16 cellular contexts compared by ENCODE assay signal in the genomic region with DNA sequence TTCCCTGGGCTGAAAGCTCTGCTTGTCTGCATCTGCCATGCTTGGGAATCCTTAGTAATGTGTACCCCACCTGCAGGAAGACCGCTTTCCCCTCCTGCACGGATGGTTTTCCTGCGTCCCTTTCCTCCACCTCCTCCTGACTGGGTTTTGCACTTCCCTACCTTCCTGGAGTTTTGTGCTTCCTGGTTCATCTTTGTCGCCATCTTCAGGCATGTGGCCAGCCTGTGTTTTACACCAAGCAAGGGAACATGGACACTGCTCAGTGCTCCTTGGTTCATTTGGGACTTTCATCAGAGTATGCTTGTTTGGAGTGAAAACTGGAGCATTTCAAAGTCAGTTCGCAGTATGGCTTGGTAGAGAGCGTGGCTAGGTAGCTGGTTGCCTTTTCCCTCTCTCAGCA. TPM values are rescaled to one million over a fixed set of nuclear protein-coding genes. Genes with fewer than 3 reads are reported as not detected.
DNase-seq lines count a peak whose midpoint lies in the region; ATAC-seq, FAIRE-seq and TF ChIP-seq lines count a peak whose summit lies in the region.
"Had no signal": no experiment of that assay in that cellular context is flagged by ENCODE, and none has a peak within 500 bp of the region (broad histone marks: within the 10 kb centered on the region; RNA-seq: fewer than 3 reads in every experiment).

No MANE protein-coding gene starts in this region.

- peak; percentile 15 for DNase-seq in NCI-H82 (lab: John Stamatoyannopoulos, UW)
- DNase-seq in NCI-H82 treated with DMSO at 0.1 percent for 48 hours (lab: John Stamatoyannopoulos, UW; ENCODE audit: unreplicated experiment), result no peak
- no peak for DNase-seq in H1 (ENCODE audit: low read depth in 1 of 2, low spot score in 2 of 2)
- peak; percentile 9 for DNase-seq in neural progenitor cell (ENCODE audit: low spot score)
- no peak for DNase-seq in EL
- no peak for DNase-seq in OCI-M1 (lab: John Stamatoyannopoulos, UW)
- DNase-seq: activated T-cell treated with anti-CD3 and anti-CD28 coated beads, Interleukin-2, amount 50 U/mL, for 1 hour; MV-4-11; NCI-H524 treated with DMSO at 0.1 percent for 48 hours; stimulated activated CD4-positive, alpha-beta T cell treated with anti-CD3 and anti-CD28 coated beads, Interleukin-2, amount 100 ng/mL, for 48 hours; stimulated activated naive CD4-positive, alpha-beta T cell had no signal

- no peaks in the 10 kb centered on the region; a peak in 1 of 7 replicates for H3K27me3 ChIP-seq in H1 (replicated peaks in 1 of 4; ENCODE audit: control insufficient read depth in 3 of 4, extremely low read depth in 1 of 4, insufficient read depth in 3 of 4, low read length in 3 of 4)
- no peaks in the 10 kb centered on the region for H3K27me3 ChIP-seq in neural progenitor cell

- no peaks in the 10 kb centered on the region for H3K4me1 ChIP-seq in H1 (replicated peaks in 1 of 4; ENCODE audit: control insufficient read depth in 3 of 4, insufficient read depth in 4 of 4, low read length in 3 of 4)
- no peaks in the 10 kb centered on the region for H3K4me1 ChIP-seq in neural progenitor cell
- H3K4me1 ChIP-seq: SJSA1 had no signal

- no peak overlapping the region for H2BK120ac ChIP-seq in H1 (replicated peaks; ENCODE audit: low read depth, low read length)

- FAIRE-seq in H1 (lab: Jason Lieb, UNC), result no peak
- FAIRE-seq: astrocyte had no signal

- no peak overlapping the region for H2AK5ac ChIP-seq in H1 (ENCODE audit: low read depth, low read length)

- no peak overlapping the region for H3K18ac ChIP-seq in H1 (ENCODE audit: extremely low read depth, low read length)

- H3K14ac ChIP-seq in H1 (ENCODE audit: insufficient read length), result no peak overlapping the region

- H3K79me1 ChIP-seq in H1 (ENCODE audit: low read depth, low read length), result no peaks in the 10 kb centered on the region

- H3K79me2 ChIP-seq in H1 (ENCODE audit: control insufficient read depth in 1 of 2, insufficient read depth in 2 of 2, low read length in 2 of 2) (no peaks in the 10 kb centered on the region), neural progenitor cell (ENCODE audit: low read depth) (no peaks in the 10 kb centered on the region)

- no peaks in the 10 kb centered on the region for H3K23me2 ChIP-seq in H1 (ENCODE audit: low read depth, low read length)

- no peaks in the 10 kb centered on the region for H3K36me3 Mint-ChIP-seq in neural progenitor cell

- H3K27ac ChIP-seq in H1 (ENCODE audit: low read depth, low read length) (no peak overlapping the region), neural progenitor cell (no peak overlapping the region)
- H3K27ac ChIP-seq: SJSA1 had no signal

- no peak overlapping the region for H3K4me2 ChIP-seq in H1 (ENCODE audit: insufficient read depth in 1 of 2, low read depth in 2 of 2, low read length in 2 of 2)
- no peak overlapping the region for H3K4me2 ChIP-seq in neural progenitor cell

- no peak overlapping the region for H4K5ac ChIP-seq in H1 (ENCODE audit: insufficient read length, low read depth, low read length)

- POLR2A ChIA-PET in H1 (lab: Charles Lee; ENCODE audit: partially characterized antibody), result no interaction called here

- H2BK15ac ChIP-seq in H1 (ENCODE audit: low read length), result no peak overlapping the region

- TF ChIP-seq EP300 in H1 (IDR thresholded peaks at IDR 0.05; ENCODE audit: borderline replicate concordance in 1 of 2, low read depth in 2 of 2, low read length in 2 of 2), result no peak

- no peaks in the 10 kb centered on the region for H3K9me3 Mint-ChIP-seq in neural progenitor cell

- H3K9me3 ChIP-seq in H1 (ENCODE audit: insufficient read depth in 2 of 2, low read depth in 1 of 2, low read length in 1 of 2) (no peaks in the 10 kb centered on the region), neural progenitor cell (ENCODE audit: low read depth) (no peaks in the 10 kb centered on the region)
- H3K9me3 ChIP-seq: SJSA1 had no signal

- H3K4me1 Mint-ChIP-seq in neural progenitor cell, result peaks cover 4% of the 10 kb centered on the region

- no peaks in the 10 kb centered on the region for H3K36me3 ChIP-seq in H1 (ENCODE audit: control insufficient read depth in 2 of 4, insufficient read depth in 4 of 4, low read length in 3 of 4)
- no peaks in the 10 kb centered on the region for H3K36me3 ChIP-seq in neural progenitor cell
- H3K36me3 ChIP-seq: SJSA1 had no signal

- H3F3A ChIP-seq in neural progenitor cell (ENCODE audit: low read depth), result no peaks in the 10 kb centered on the region

- H4K20me1 ChIP-seq in H1 (replicated peaks in 1 of 2; ENCODE audit: control insufficient read depth in 1 of 2, insufficient read depth in 2 of 2, low read length in 2 of 2) (no peaks in the 10 kb centered on the region), neural progenitor cell (ENCODE audit: low read depth) (no peaks in the 10 kb centered on the region)

- TF ChIP-seq CTCF in LNCAP (IDR thresholded peaks at IDR 0.05), result peak; percentile 25; the same call in 1 of the 2 replicates
- TF ChIP-seq CTCF in H1 (IDR thresholded peaks at IDR 0.05; ENCODE audit: control extremely low read depth in 1 of 3, insufficient read depth in 1 of 3, low read depth in 1 of 3, low read length in 3 of 3), result peak; percentile 33 to 58 (median 38)
- peak; percentile 36 for TF ChIP-seq CTCF in neural progenitor cell (IDR thresholded peaks at IDR 0.05)

- CTCF ChIA-PET in H1 (lab: Charles Lee; ENCODE audit: partially characterized antibody), result interaction anchor here (0.6 to 1.7 kb wide), 4 partner anchors 8 to 151 kb away, joined by 3 to 4 read pairs (median 4); no protein-coding TSS in a partner anchor

- no peak overlapping the region for H3K27ac Mint-ChIP-seq in neural progenitor cell

- peak; percentile 39 to 54 for TF ChIP-seq RAD21 in H1 (IDR thresholded peaks at IDR 0.05 in 1 of 2, conservative IDR thresholded peaks at IDR 0.05 in 1 of 2; ENCODE audit: low read depth in 2 of 2, low read length in 2 of 2)

- H3K4ac ChIP-seq in H1 (replicated peaks; ENCODE audit: insufficient read length, low read depth, low read length), result no peak overlapping the region

- H2BK5ac ChIP-seq in H1 (ENCODE audit: low read depth, low read length), result no peak overlapping the region

- no peak overlapping the region; the same call in 1 of the 2 replicates for H2BK12ac ChIP-seq in H1 (ENCODE audit: low read depth, low read length)

- no peak overlapping the region for H3K56ac ChIP-seq in H1 (replicated peaks; ENCODE audit: insufficient read length, low read depth, low read length)

- no peak overlapping the region for H2BK20ac ChIP-seq in H1 (ENCODE audit: low read length)

- H3K9ac ChIP-seq in H1 (replicated peaks in 1 of 4; ENCODE audit: extremely low read depth in 1 of 4, low read depth in 3 of 4, low read length in 3 of 4), result no peak overlapping the region
- no peak overlapping the region for H3K9ac ChIP-seq in neural progenitor cell

- no peak overlapping the region for H3K4me3 Mint-ChIP-seq in neural progenitor cell

- no peak overlapping the region for H4K91ac ChIP-seq in H1 (replicated peaks; ENCODE audit: insufficient read length, low read length)

- peaks cover 3% of the 10 kb centered on the region for H3K27me3 Mint-ChIP-seq in neural progenitor cell (ENCODE audit: insufficient read depth, low read depth)

- no peak for TF ChIP-seq POLR2A in H1 (IDR thresholded peaks at IDR 0.05; ENCODE audit: control extremely low read depth in 1 of 2, low read depth in 2 of 2, low read length in 2 of 2)

- 92% methylated on average over 6 of the region's 6 CpGs; no CpG with 5 or more reads in 1 of the 2 experiments for WGBS in H1 (ENCODE audit: extremely low coverage in 1 of 2, insufficient coverage in 1 of 2, insufficient read length in 1 of 2, insufficient replicate concordance in 2 of 2, low coverage in 1 of 2, low lambda C conversion rate in 2 of 2, missing lambda C conversion rate in 1 of 2), 2 experiments

- H2AFZ ChIP-seq in H1 (ENCODE audit: low read length) (peak overlapping the region; percentile 75), neural progenitor cell (replicated peaks) (peak overlapping the region; percentile 77)

- ATAC-seq in HG02763 (IDR thresholded peaks at IDR 0.05; ENCODE audit: unreplicated experiment), result no peak

- H3K4me3 ChIP-seq in H1 (ENCODE audit: extremely low read depth in 1 of 4, insufficient read depth in 2 of 4, low read depth in 3 of 4, low read length in 4 of 4) (no peak overlapping the region), neural progenitor cell (no peak overlapping the region)
- H3K4me3 ChIP-seq: SJSA1 had no signal

- H4K8ac ChIP-seq in H1 (ENCODE audit: extremely low read depth, insufficient read depth, low read length), result no peak overlapping the region; the same call in 1 of the 2 replicates

- no peak overlapping the region for H3K23ac ChIP-seq in H1 (ENCODE audit: insufficient read length)

TF ChIP-seq in H1, 55 proteins besides CTCF, POLR2A, EP300 and RAD21:
- no peak for TF ChIP-seq TBP (IDR thresholded peaks at IDR 0.05; ENCODE audit: low read depth, low read length)
- 0 out of 2 replicates have a peak, but pooled peaks have one; percentile 13 for TF ChIP-seq TEAD4 (IDR thresholded peaks at IDR 0.05; ENCODE audit: low read depth, low read length)
- TF ChIP-seq, protein P1, sequence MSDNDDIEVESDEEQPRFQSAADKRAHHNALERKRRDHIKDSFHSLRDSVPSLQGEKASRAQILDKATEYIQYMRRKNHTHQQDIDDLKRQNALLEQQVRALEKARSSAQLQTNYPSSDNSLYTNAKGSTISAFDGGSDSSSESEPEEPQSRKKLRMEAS (IDR thresholded peaks at IDR 0.05), result peak; percentile 42; the same call in 1 of the 2 replicates
TF ChIP-seq in H1: peak in this region for 2.

RNA-seq across cellular contexts. Expression of a gene that starts 30.7 kb away (rescaled TPM):
- not detected in 2 replicates for total RNA-seq in H1 (2021; fragmentation: NEBNext Ultra II Directional; extraction: Animal tissue kit (Norgen Biotek cat#: 25700))
- not detected in 2 replicates for polyA plus RNA-seq in H1 (2011; rRNA removed)
- not detected for polyA plus RNA-seq in H1 (2011; cell fraction: cytosol; rRNA removed)
- not detected for polyA plus RNA-seq in H1 (2011; cell fraction: nucleus; rRNA removed)
- 0.57 to 0.94 TPM (median 0.69 TPM) in 4 replicates for polyA plus RNA-seq in H1 (2012, experiment 1 of 2)
- polyA plus RNA-seq in H1 (2012, experiment 2 of 2), result not detected
- polyA plus RNA-seq in H1 (2013, experiment 1 of 2), result not detected
- not detected for polyA plus RNA-seq in H1 (2013, experiment 2 of 2)
- polyA minus RNA-seq in H1 (2011; rRNA and poly(A)+ RNA removed), result not detected in 2 replicates
- not detected for polyA minus RNA-seq in H1 (2011; cell fraction: cytosol; rRNA and poly(A)+ RNA removed)
- polyA minus RNA-seq in H1 (2011; cell fraction: nucleus; rRNA and poly(A)+ RNA removed), result not detected
- not detected in 2 replicates for total RNA-seq in neural progenitor cell (ENCODE audit: low replicate concordance)
- total RNA-seq: astrocyte, mononuclear cell, SJSA1 had no signal

Comparison
In these comparisons a context has a peak if more than half of its experiments do, and no peak if none do; other contexts are left out.
1. DNase-seq: peak in NCI-H82 (single experiment) and neural progenitor cell (single experiment); none in NCI-H82 treated with DMSO at 0.1 percent for 48 hours (single experiment), H1 (0 of 2), EL (single experiment) and OCI-M1 (single experiment).
2. Peak in every context shown above with its lines, with median percentiles within 50 percentile points of each other: CTCF ChIP-seq.